Comparison of ENCODE assay signal across 2 cellular contexts in genomic region chr1:93813076-93813475, GRCh38.
TF ChIP-seq lines count a peak whose summit lies in the region.

No MANE protein-coding gene starts in this region.

TF ChIP-seq in Ishikawa, 13 proteins besides CTCF, POLR2A, EP300 and RAD21 (continued from another document):
- TF ChIP-seq, protein P1, sequence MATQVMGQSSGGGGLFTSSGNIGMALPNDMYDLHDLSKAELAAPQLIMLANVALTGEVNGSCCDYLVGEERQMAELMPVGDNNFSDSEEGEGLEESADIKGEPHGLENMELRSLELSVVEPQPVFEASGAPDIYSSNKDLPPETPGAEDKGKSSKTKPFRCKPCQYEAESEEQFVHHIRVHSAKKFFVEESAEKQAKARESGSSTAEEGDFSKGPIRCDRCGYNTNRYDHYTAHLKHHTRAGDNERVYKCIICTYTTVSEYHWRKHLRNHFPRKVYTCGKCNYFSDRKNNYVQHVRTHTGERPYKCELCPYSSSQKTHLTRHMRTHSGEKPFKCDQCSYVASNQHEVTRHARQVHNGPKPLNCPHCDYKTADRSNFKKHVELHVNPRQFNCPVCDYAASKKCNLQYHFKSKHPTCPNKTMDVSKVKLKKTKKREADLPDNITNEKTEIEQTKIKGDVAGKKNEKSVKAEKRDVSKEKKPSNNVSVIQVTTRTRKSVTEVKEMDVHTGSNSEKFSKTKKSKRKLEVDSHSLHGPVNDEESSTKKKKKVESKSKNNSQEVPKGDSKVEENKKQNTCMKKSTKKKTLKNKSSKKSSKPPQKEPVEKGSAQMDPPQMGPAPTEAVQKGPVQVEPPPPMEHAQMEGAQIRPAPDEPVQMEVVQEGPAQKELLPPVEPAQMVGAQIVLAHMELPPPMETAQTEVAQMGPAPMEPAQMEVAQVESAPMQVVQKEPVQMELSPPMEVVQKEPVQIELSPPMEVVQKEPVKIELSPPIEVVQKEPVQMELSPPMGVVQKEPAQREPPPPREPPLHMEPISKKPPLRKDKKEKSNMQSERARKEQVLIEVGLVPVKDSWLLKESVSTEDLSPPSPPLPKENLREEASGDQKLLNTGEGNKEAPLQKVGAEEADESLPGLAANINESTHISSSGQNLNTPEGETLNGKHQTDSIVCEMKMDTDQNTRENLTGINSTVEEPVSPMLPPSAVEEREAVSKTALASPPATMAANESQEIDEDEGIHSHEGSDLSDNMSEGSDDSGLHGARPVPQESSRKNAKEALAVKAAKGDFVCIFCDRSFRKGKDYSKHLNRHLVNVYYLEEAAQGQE (IDR thresholded peaks at IDR 0.05; ENCODE audit: low read depth) = no peak
- TF ChIP-seq CREB1 (IDR thresholded peaks at IDR 0.05; ENCODE audit: low read depth) (no peak), TEAD4 (IDR thresholded peaks at IDR 0.05) (no peak), USF1 (IDR thresholded peaks at IDR 0.05) (no peak), CEBPB (IDR thresholded peaks at IDR 0.05) (no peak), FOXM1 (IDR thresholded peaks at IDR 0.05; ENCODE audit: borderline replicate concordance, low read depth) (no peak), ZBTB7A (IDR thresholded peaks at IDR 0.05; ENCODE audit: low read depth) (no peak), EGR1 (IDR thresholded peaks at IDR 0.05) (no peak), TAF1 (IDR thresholded peaks at IDR 0.05; ENCODE audit: low read depth) (no peak)
- TF ChIP-seq, protein P2, sequence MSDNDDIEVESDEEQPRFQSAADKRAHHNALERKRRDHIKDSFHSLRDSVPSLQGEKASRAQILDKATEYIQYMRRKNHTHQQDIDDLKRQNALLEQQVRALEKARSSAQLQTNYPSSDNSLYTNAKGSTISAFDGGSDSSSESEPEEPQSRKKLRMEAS (IDR thresholded peaks at IDR 0.05) = no peak

TF ChIP-seq in HepG2, 621 proteins besides CTCF, POLR2A, EP300 and RAD21 (continued from another document):
- TF ChIP-seq ZBTB43 (CRISPR knock-in tag; conservative IDR thresholded peaks at IDR 0.05) (no peak), NR2F6 (IDR thresholded peaks at IDR 0.05) (peak; percentile 64), NR2F6 (CRISPR knock-in tag; IDR thresholded peaks at IDR 0.05) (peak; percentile 62), STAG1 (CRISPR knock-in tag; IDR thresholded peaks at IDR 0.05) (peak; percentile 37), SMC3 (IDR thresholded peaks at IDR 0.05; ENCODE audit: low read length) (peak; percentile 23; the same call in 1 of the 2 replicates), SOX6 (IDR thresholded peaks at IDR 0.05) (no peak), SOX6 (CRISPR knock-in tag; IDR thresholded peaks at IDR 0.05) (peak; percentile 37; the same call in 1 of the 2 replicates), ZNF317 (CRISPR knock-in tag; IDR thresholded peaks at IDR 0.05) (peak; percentile 92), ZNF441 (CRISPR knock-in tag; IDR thresholded peaks at IDR 0.05; ENCODE audit: borderline replicate concordance) (0 out of 2 replicates have a peak, but pooled peaks have one; percentile 25), MIER2 (CRISPR knock-in tag; IDR thresholded peaks at IDR 0.05) (no peak), NCOA2 (CRISPR knock-in tag; IDR thresholded peaks at IDR 0.05) (no peak), SNRNP70 (IDR thresholded peaks at IDR 0.05; ENCODE audit: low read depth, low read length) (no peak), ZEB1 (IDR thresholded peaks at IDR 0.05; ENCODE audit: insufficient replicate concordance, low read depth) (peak; percentile 66), LCORL (IDR thresholded peaks at IDR 0.05) (no peak), LCORL (CRISPR knock-in tag; IDR thresholded peaks at IDR 0.05) (peak; percentile 21; the same call in 1 of the 2 replicates), HNRNPLL (IDR thresholded peaks at IDR 0.05; ENCODE audit: low read depth, low read length, poor library complexity, severe bottlenecking) (no peak), NR3C1 (CRISPR knock-in tag; IDR thresholded peaks at IDR 0.05) (no peak), SOX5 (CRISPR knock-in tag; IDR thresholded peaks at IDR 0.05; ENCODE audit: borderline replicate concordance) (peak; percentile 14; the same call in 1 of the 2 replicates), SALL1 (CRISPR knock-in tag; IDR thresholded peaks at IDR 0.05) (peak; percentile 37), ZNF562 (CRISPR knock-in tag; IDR thresholded peaks at IDR 0.05; ENCODE audit: borderline replicate concordance) (no peak), ZNF264 (CRISPR knock-in tag; IDR thresholded peaks at IDR 0.05) (0 out of 2 replicates have a peak, but pooled peaks have one; percentile 55), BRD4 (CRISPR knock-in tag; IDR thresholded peaks at IDR 0.05) (no peak), BCL6 (CRISPR knock-in tag; IDR thresholded peaks at IDR 0.05) (peak; percentile 43; the same call in 1 of the 2 replicates), HNF4A (CRISPR knock-in tag; IDR thresholded peaks at IDR 0.05) (peak; percentile 56; the same call in 1 of the 2 replicates), NCOR1 (IDR thresholded peaks at IDR 0.05; ENCODE audit: borderline replicate concordance, low read length) (peak; percentile 19; the same call in 1 of the 2 replicates), SOX13 (IDR thresholded peaks at IDR 0.05) (no peak), SOX13 (CRISPR knock-in tag; conservative IDR thresholded peaks at IDR 0.05 in 1 of 2, IDR thresholded peaks at IDR 0.05 in 1 of 2) (peak in 1 of 2 experiments; percentile 36; a peak in 1 of 4 replicates), TBX2 (CRISPR knock-in tag; IDR thresholded peaks at IDR 0.05; ENCODE audit: borderline replicate concordance) (peak; percentile 38; the same call in 1 of the 2 replicates), SAP130 (CRISPR knock-in tag; IDR thresholded peaks at IDR 0.05; ENCODE audit: low read depth) (0 out of 2 replicates have a peak, but pooled peaks have one; percentile 5), TAF15 (IDR thresholded peaks at IDR 0.05; ENCODE audit: low read depth, low read length, poor library complexity, severe bottlenecking) (no peak), CEBPB (IDR thresholded peaks at IDR 0.05; ENCODE audit: borderline replicate concordance, low read depth, low read length) (no peak), NR2F2 (IDR thresholded peaks at IDR 0.05; ENCODE audit: borderline replicate concordance, low read depth) (peak; percentile 39; the same call in 1 of the 2 replicates), HNF4G (IDR thresholded peaks at IDR 0.05; ENCODE audit: borderline replicate concordance, low read depth, low read length) (peak; percentile 36; the same call in 1 of the 2 replicates), HNF4G (CRISPR knock-in tag; IDR thresholded peaks at IDR 0.05; ENCODE audit: borderline replicate concordance, low read depth) (no peak), TFAP4 (IDR thresholded peaks at IDR 0.05; ENCODE audit: borderline replicate concordance, low read depth) (no peak)
- TF ChIP-seq, protein P3, sequence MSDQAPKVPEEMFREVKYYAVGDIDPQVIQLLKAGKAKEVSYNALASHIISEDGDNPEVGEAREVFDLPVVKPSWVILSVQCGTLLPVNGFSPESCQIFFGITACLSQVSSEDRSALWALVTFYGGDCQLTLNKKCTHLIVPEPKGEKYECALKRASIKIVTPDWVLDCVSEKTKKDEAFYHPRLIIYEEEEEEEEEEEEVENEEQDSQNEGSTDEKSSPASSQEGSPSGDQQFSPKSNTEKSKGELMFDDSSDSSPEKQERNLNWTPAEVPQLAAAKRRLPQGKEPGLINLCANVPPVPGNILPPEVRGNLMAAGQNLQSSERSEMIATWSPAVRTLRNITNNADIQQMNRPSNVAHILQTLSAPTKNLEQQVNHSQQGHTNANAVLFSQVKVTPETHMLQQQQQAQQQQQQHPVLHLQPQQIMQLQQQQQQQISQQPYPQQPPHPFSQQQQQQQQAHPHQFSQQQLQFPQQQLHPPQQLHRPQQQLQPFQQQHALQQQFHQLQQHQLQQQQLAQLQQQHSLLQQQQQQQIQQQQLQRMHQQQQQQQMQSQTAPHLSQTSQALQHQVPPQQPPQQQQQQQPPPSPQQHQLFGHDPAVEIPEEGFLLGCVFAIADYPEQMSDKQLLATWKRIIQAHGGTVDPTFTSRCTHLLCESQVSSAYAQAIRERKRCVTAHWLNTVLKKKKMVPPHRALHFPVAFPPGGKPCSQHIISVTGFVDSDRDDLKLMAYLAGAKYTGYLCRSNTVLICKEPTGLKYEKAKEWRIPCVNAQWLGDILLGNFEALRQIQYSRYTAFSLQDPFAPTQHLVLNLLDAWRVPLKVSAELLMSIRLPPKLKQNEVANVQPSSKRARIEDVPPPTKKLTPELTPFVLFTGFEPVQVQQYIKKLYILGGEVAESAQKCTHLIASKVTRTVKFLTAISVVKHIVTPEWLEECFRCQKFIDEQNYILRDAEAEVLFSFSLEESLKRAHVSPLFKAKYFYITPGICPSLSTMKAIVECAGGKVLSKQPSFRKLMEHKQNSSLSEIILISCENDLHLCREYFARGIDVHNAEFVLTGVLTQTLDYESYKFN (CRISPR knock-in tag; conservative IDR thresholded peaks at IDR 0.05) = 0 out of 2 replicates have a peak, but pooled peaks have one; percentile 20
- TF ChIP-seq, protein P4, sequence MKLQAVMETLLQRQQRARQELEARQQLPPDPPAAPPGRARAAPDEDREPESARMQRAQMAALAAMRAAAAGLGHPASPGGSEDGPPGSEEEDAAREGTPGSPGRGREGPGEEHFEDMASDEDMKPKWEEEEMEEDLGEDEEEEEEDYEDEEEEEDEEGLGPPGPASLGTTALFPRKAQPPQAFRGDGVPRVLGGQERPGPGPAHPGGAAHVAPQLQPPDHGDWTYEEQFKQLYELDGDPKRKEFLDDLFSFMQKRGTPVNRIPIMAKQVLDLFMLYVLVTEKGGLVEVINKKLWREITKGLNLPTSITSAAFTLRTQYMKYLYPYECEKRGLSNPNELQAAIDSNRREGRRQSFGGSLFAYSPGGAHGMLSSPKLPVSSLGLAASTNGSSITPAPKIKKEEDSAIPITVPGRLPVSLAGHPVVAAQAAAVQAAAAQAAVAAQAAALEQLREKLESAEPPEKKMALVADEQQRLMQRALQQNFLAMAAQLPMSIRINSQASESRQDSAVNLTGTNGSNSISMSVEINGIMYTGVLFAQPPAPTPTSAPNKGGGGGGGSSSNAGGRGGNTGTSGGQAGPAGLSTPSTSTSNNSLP (IDR thresholded peaks at IDR 0.05; ENCODE audit: low read depth, low read length) = no peak
